Comparison of ENCODE assay signal across 7 cellular contexts in the genomic region with DNA sequence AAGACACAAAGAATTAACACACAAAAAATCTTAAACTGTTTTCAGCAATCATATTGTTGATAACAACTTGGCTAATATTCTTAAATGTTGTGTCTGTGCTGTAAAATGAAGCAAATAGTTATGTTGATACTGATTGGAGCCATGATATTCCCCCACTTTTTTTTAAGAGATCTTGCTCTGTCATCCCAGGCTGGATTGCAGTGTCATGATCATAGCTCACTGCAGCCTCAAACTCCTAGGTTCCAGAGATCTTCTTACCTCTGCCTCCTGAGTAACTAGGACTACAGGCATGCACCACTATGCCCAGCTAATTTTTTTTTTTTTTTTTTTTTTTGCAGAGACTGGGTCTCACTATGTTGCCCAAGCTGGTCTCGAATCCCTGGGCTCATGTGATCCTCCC.
"Had no signal": no experiment of that assay in that cellular context is flagged by ENCODE, and none has a peak within 500 bp of the region (broad histone marks: within the 10 kb centered on the region; RNA-seq: fewer than 3 reads in every experiment).

No MANE protein-coding gene starts in this region.

- ATAC-seq: HCT116 had no signal

- H3K4me2 ChIP-seq: KMS-11 had no signal

- H3K9me3 Mint-ChIP-seq: HFFc6 had no signal

- H3K27ac ChIP-seq: KMS-11 had no signal

- H3K4me3 Mint-ChIP-seq: HFFc6 had no signal

- FAIRE-seq: HTR-8/SVneo had no signal

- H3K4me1 ChIP-seq: HAP-1 had no signal

- H3K9me3 ChIP-seq: HAP-1 had no signal

- H3K4me3 ChIP-seq: HAP-1 had no signal

- H3K9ac ChIP-seq: KMS-11 had no signal

- H3K27ac Mint-ChIP-seq: HFFc6 had no signal

- H3K36me3 ChIP-seq: HAP-1 had no signal

- DNase-seq: GOT3, HFFc6, KBM-7 had no signal
